Comparison of ENCODE assay signal across 9 cellular contexts in genomic region chr20:18224968-18225568, GRCh38.
DNase-seq lines count a peak whose midpoint lies in the region; ATAC-seq and TF ChIP-seq lines count a peak whose summit lies in the region.
"Had no signal": no experiment of that assay in that cellular context is flagged by ENCODE, and none has a peak within 500 bp of the region (broad histone marks: within the 10 kb centered on the region; RNA-seq: fewer than 3 reads in every experiment).

No MANE protein-coding gene starts in this region.

- no peak overlapping the region for H3K27ac ChIP-seq in ovary

- H3K27ac Mint-ChIP-seq in Calu3 (ENCODE audit: unreplicated experiment), result no peak overlapping the region
- no peak overlapping the region for H3K27ac Mint-ChIP-seq in stimulated activated naive CD8-positive, alpha-beta T cell treated with anti-CD3 and anti-CD28 coated beads, Interleukin-15, amount 100 ng/mL, for 72 hours
- H3K27ac Mint-ChIP-seq: T-helper 1 cell treated with Interleukin-12 subunit alpha and Interleukin-12 subunit beta and Interleukin-4 antibody, amounts not matched to agents 30 μg/mL and 1 μg/mL, for 36 hours had no signal

- CTCF ChIA-PET in Calu3 (lab: Charles Lee), result no interaction called here

- H3K4me1 ChIP-seq in ovary (ENCODE audit: insufficient read depth), result peaks cover 3% of the 10 kb centered on the region

- no peaks in the 10 kb centered on the region for H3K4me1 Mint-ChIP-seq in Calu3 (ENCODE audit: low read depth, unreplicated experiment)
- H3K4me1 Mint-ChIP-seq in stimulated activated naive CD8-positive, alpha-beta T cell treated with anti-CD3 and anti-CD28 coated beads, Interleukin-15, amount 100 ng/mL, for 72 hours, result no peaks in the 10 kb centered on the region

- H3K9me3 ChIP-seq in ovary, result peaks cover 0 to under 1% of the 10 kb centered on the region in 2 donors

- intact Hi-C loops in Calu3 (cut with micrococcal nuclease; ENCODE audit: unreplicated experiment) (no loop called here), ovary (cut with DNase I) (no loop called here)

- ATAC-seq in HG02885 (IDR thresholded peaks at IDR 0.05; ENCODE audit: poor library complexity, unreplicated experiment), result no peak
- ATAC-seq in stimulated activated naive CD8-positive, alpha-beta T cell treated with anti-CD3 and anti-CD28 coated beads, Interleukin-15, amount 100 ng/mL, for 72 hours, result no peak

- DNase-seq in Calu3 (peak; percentile 9), RKO (ENCODE audit: low spot score) (peak; percentile 38), fibroblast of pulmonary artery (ENCODE audit: low read depth) (peak; percentile 72), ovary (peak; percentile 19 to 46 (median 25)), GDM1 (lab: John Stamatoyannopoulos, UW) (no peak), DMS79 (lab: John Stamatoyannopoulos, UW) (no peak)
- DNase-seq in stimulated activated naive CD8-positive, alpha-beta T cell treated with anti-CD3 and anti-CD28 coated beads, Interleukin-15, amount 100 ng/mL, for 72 hours, result no peak

- H3K9me3 Mint-ChIP-seq in Calu3 (ENCODE audit: low read depth, unreplicated experiment), result no peaks in the 10 kb centered on the region
- no peaks in the 10 kb centered on the region for H3K9me3 Mint-ChIP-seq in stimulated activated naive CD8-positive, alpha-beta T cell treated with anti-CD3 and anti-CD28 coated beads, Interleukin-15, amount 100 ng/mL, for 72 hours
- H3K9me3 Mint-ChIP-seq: T-helper 1 cell treated with Interleukin-12 subunit alpha and Interleukin-12 subunit beta and Interleukin-4 antibody, amounts not matched to agents 30 μg/mL and 1 μg/mL, for 36 hours had no signal

- TF ChIP-seq CTCF in Calu3 (IDR thresholded peaks at IDR 0.05; ENCODE audit: unreplicated experiment) (no peak), fibroblast of pulmonary artery (IDR thresholded peaks at IDR 0.05; ENCODE audit: low read length, missing control alignments) (no peak), ovary (IDR thresholded peaks at IDR 0.05) (no peak)

- no peaks in the 10 kb centered on the region for H3K27me3 ChIP-seq in ovary

- 8 to 13% (median 11%) methylated on average over 9 of the region's 9 CpGs for WGBS in ovary, 3 donors

- H3K36me3 Mint-ChIP-seq in Calu3 (ENCODE audit: insufficient read depth, unreplicated experiment), result no peaks in the 10 kb centered on the region

- no peak for TF ChIP-seq POLR2A in ovary (IDR thresholded peaks at IDR 0.05)

- H3K4me3 ChIP-seq in fibroblast of pulmonary artery (replicated peaks; ENCODE audit: low read depth, low read length), result no peak overlapping the region
- H3K4me3 ChIP-seq in ovary, result no peak overlapping the region

- H3K27me3 Mint-ChIP-seq in Calu3 (ENCODE audit: unreplicated experiment), result no peaks in the 10 kb centered on the region
- H3K27me3 Mint-ChIP-seq in stimulated activated naive CD8-positive, alpha-beta T cell treated with anti-CD3 and anti-CD28 coated beads, Interleukin-15, amount 100 ng/mL, for 72 hours, result peaks cover 41% of the 10 kb centered on the region

- no peaks in the 10 kb centered on the region for H3K36me3 ChIP-seq in ovary

- no peak for TF ChIP-seq EP300 in ovary (IDR thresholded peaks at IDR 0.05)

- BruUV-seq in Calu3 (replicated peaks; lab: Mats Ljungman, UMichigan), result no TSS peak

- no peak overlapping the region for H3K4me3 Mint-ChIP-seq in Calu3 (ENCODE audit: low read depth, unreplicated experiment)
- no peak overlapping the region for H3K4me3 Mint-ChIP-seq in stimulated activated naive CD8-positive, alpha-beta T cell treated with anti-CD3 and anti-CD28 coated beads, Interleukin-15, amount 100 ng/mL, for 72 hours
- H3K4me3 Mint-ChIP-seq: T-helper 1 cell treated with Interleukin-12 subunit alpha and Interleukin-12 subunit beta and Interleukin-4 antibody, amounts not matched to agents 30 μg/mL and 1 μg/mL, for 36 hours had no signal

Comparison
In these comparisons a context has a peak if more than half of its experiments do, and no peak if none do; other contexts are left out.
1. DNase-seq: peak in Calu3 (single experiment), RKO (single experiment), fibroblast of pulmonary artery (single experiment) and ovary (5 of 5); none in GDM1 (single experiment), stimulated activated naive CD8-positive, alpha-beta T cell treated with anti-CD3 and anti-CD28 coated beads, Interleukin-15, amount 100 ng/mL, for 72 hours (0 of 2) and DMS79 (single experiment).